1 cellular context compared by ENCODE assay signal in the genomic region with DNA sequence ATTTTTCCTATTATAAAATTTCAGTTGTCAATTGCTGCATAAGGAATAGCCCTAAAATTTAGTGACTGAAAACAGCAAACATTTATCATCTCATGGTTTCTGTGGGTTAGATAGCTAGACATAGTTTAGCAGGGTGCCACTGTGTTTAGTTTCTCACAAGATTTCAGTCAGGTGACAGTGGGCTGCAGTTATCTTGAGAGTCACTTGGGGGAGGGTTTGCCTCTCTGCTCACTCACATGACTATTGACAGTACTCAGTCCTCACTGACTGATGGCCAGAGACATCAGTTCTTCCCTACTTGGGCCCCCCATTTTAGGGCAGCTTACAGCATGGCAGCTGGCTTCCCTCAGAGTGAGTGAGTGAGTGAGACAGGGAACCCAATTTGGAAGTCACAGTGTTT.
A peak's percentile ranks its signal among the peaks of the same experiment; 100 is the strongest.
TF ChIP-seq lines count a peak whose summit lies in the region.

No MANE protein-coding gene starts in this region.

TF ChIP-seq in GM12878, 131 proteins besides CTCF, POLR2A, EP300 and RAD21 (continued from another document):
- TF ChIP-seq, protein P1, sequence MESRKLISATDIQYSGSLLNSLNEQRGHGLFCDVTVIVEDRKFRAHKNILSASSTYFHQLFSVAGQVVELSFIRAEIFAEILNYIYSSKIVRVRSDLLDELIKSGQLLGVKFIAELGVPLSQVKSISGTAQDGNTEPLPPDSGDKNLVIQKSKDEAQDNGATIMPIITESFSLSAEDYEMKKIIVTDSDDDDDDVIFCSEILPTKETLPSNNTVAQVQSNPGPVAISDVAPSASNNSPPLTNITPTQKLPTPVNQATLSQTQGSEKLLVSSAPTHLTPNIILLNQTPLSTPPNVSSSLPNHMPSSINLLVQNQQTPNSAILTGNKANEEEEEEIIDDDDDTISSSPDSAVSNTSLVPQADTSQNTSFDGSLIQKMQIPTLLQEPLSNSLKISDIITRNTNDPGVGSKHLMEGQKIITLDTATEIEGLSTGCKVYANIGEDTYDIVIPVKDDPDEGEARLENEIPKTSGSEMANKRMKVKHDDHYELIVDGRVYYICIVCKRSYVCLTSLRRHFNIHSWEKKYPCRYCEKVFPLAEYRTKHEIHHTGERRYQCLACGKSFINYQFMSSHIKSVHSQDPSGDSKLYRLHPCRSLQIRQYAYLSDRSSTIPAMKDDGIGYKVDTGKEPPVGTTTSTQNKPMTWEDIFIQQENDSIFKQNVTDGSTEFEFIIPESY (IDR thresholded peaks at IDR 0.05): no peak
- TF ChIP-seq BHLHE40 (IDR thresholded peaks at IDR 0.05; ENCODE audit: borderline replicate concordance in 1 of 2, low read depth in 2 of 2, low read length in 1 of 2): peak; percentile 56 to 61; a peak in 1 of 4 replicates
- 0 out of 2 replicates have a peak, but pooled peaks have one; percentile 13 for TF ChIP-seq ATF7 (IDR thresholded peaks at IDR 0.05; ENCODE audit: low read depth)
- peak; percentile 57; the same call in 1 of the 2 replicates for TF ChIP-seq RAD51 (IDR thresholded peaks at IDR 0.05)
- TF ChIP-seq, protein P2, sequence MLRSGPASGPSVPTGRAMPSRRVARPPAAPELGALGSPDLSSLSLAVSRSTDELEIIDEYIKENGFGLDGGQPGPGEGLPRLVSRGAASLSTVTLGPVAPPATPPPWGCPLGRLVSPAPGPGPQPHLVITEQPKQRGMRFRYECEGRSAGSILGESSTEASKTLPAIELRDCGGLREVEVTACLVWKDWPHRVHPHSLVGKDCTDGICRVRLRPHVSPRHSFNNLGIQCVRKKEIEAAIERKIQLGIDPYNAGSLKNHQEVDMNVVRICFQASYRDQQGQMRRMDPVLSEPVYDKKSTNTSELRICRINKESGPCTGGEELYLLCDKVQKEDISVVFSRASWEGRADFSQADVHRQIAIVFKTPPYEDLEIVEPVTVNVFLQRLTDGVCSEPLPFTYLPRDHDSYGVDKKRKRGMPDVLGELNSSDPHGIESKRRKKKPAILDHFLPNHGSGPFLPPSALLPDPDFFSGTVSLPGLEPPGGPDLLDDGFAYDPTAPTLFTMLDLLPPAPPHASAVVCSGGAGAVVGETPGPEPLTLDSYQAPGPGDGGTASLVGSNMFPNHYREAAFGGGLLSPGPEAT (IDR thresholded peaks at IDR 0.05; ENCODE audit: low read depth): peak; percentile 14; the same call in 1 of the 2 replicates
- TF ChIP-seq, protein P3, sequence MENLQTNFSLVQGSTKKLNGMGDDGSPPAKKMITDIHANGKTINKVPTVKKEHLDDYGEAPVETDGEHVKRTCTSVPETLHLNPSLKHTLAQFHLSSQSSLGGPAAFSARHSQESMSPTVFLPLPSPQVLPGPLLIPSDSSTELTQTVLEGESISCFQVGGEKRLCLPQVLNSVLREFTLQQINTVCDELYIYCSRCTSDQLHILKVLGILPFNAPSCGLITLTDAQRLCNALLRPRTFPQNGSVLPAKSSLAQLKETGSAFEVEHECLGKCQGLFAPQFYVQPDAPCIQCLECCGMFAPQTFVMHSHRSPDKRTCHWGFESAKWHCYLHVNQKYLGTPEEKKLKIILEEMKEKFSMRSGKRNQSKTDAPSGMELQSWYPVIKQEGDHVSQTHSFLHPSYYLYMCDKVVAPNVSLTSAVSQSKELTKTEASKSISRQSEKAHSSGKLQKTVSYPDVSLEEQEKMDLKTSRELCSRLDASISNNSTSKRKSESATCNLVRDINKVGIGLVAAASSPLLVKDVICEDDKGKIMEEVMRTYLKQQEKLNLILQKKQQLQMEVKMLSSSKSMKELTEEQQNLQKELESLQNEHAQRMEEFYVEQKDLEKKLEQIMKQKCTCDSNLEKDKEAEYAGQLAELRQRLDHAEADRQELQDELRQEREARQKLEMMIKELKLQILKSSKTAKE (IDR thresholded peaks at IDR 0.05; ENCODE audit: low read depth, poor library complexity, severe bottlenecking): peak; percentile 22
- TF ChIP-seq, protein P4, sequence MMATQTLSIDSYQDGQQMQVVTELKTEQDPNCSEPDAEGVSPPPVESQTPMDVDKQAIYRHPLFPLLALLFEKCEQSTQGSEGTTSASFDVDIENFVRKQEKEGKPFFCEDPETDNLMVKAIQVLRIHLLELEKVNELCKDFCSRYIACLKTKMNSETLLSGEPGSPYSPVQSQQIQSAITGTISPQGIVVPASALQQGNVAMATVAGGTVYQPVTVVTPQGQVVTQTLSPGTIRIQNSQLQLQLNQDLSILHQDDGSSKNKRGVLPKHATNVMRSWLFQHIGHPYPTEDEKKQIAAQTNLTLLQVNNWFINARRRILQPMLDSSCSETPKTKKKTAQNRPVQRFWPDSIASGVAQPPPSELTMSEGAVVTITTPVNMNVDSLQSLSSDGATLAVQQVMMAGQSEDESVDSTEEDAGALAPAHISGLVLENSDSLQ (IDR thresholded peaks at IDR 0.05): peak; percentile 30; the same call in 1 of the 2 replicates
- TF ChIP-seq ZNF24 (IDR thresholded peaks at IDR 0.05): 0 out of 2 replicates have a peak, but pooled peaks have one; percentile 43
- no peak for TF ChIP-seq SRF (IDR thresholded peaks at IDR 0.05; ENCODE audit: low read depth in 2 of 2, low read length in 2 of 2)
